ENCODE assay signal across 27 cellular contexts in the genomic region with DNA sequence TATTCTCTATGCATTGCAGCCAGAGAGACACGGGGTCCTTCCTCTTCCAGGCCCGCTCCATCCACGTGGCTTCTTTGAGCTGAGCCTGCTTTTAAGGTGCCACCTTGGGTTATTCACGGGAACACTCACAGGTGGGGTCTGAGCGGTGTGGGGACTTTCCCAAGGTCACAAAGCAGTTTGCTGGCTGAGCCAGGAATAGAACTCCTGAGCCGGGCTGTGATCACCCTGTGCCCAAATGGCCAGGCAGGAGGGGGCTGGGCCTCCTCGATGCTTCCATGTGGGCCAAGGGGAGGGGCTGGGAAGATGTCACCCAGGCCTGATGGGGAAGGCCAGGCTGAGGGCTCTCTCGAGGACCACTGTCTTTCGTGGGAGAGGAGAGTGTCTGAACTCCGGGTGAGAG. TPM values are rescaled to one million over a fixed set of nuclear protein-coding genes. Genes with fewer than 3 reads are reported as not detected.
DNase-seq lines count a peak whose midpoint lies in the region; ATAC-seq and TF ChIP-seq lines count a peak whose summit lies in the region.
"Had no signal": no experiment of that assay in that cellular context is flagged by ENCODE, and none has a peak within 500 bp of the region (broad histone marks: within the 10 kb centered on the region; RNA-seq: fewer than 3 reads in every experiment).

No MANE protein-coding gene starts in this region.

- no peak for TF ChIP-seq CTCF in OCI-LY7 (conservative IDR thresholded peaks at IDR 0.05; ENCODE audit: low read length)
- TF ChIP-seq CTCF in chondrocyte (IDR thresholded peaks at IDR 0.05), result no peak
- TF ChIP-seq CTCF in gastrocnemius medialis (IDR thresholded peaks at IDR 0.05 in 4 of 5, conservative IDR thresholded peaks at IDR 0.05 in 1 of 5), result no peak

- H2BK5ac ChIP-seq in mesenchymal stem cell (ENCODE audit: low read depth, low read length, poor library complexity, severe bottlenecking), result no peak overlapping the region

- no peak overlapping the region for H2BK120ac ChIP-seq in mesenchymal stem cell (ENCODE audit: low read depth, low read length)

- H3K23ac ChIP-seq in mesenchymal stem cell (ENCODE audit: low read length in 2 of 2), result no peak overlapping the region

- in situ Hi-C loops in gastrocnemius medialis (cut with MboI; ENCODE audit: low sequenced_read_pairs in 4 of 4), result loop anchor here in 3 of 4 donors (10.0 kb wide), 1 partner anchor 185 kb away; no protein-coding TSS in a partner anchor

- H3K9me2 ChIP-seq in OCI-LY7 (ENCODE audit: insufficient read depth, low read length), result no peaks in the 10 kb centered on the region

- H3K9ac ChIP-seq in mesenchymal stem cell (ENCODE audit: low read length), result no peak overlapping the region
- H3K9ac ChIP-seq in stomach smooth muscle (ENCODE audit: low read length in 2 of 2), result peak overlapping the region in 1 of 2 donors; percentile 33

- H3K27ac Mint-ChIP-seq in chondrocyte (ENCODE audit: unreplicated experiment), result no peak overlapping the region
- H3K27ac Mint-ChIP-seq: activated CD4-positive, alpha-beta memory T cell treated with anti-CD3 and anti-CD28 coated beads, Interleukin-2, amount 10 ng/mL, durations not matched to agents 7 days and 5 days; naive thymus-derived CD4-positive, alpha-beta T cell had no signal

- TF ChIP-seq POLR2A in gastrocnemius medialis (IDR thresholded peaks at IDR 0.05), result no peak

- H3K9me3 ChIP-seq in OCI-LY7 (ENCODE audit: low read length), result no peaks in the 10 kb centered on the region
- H3K9me3 ChIP-seq in mesenchymal stem cell (ENCODE audit: control insufficient read depth, low read length), result no peaks in the 10 kb centered on the region
- H3K9me3 ChIP-seq in stomach smooth muscle (ENCODE audit: control insufficient read depth in 2 of 2, low read length in 2 of 2), result no peaks in the 10 kb centered on the region
- no peaks in the 10 kb centered on the region for H3K9me3 ChIP-seq in gastrocnemius medialis
- H3K9me3 ChIP-seq: heart right ventricle, MG63, ovary had no signal

- H2BK15ac ChIP-seq in mesenchymal stem cell (ENCODE audit: low read depth, poor library complexity, severe bottlenecking), result no peak overlapping the region

- H3K4me3 ChIP-seq in OCI-LY7 (ENCODE audit: low read depth, low read length, poor library complexity, severe bottlenecking), result no peak overlapping the region
- H3K4me3 ChIP-seq in mesenchymal stem cell (ENCODE audit: insufficient read depth in 1 of 2, low read depth in 1 of 2, low read length in 2 of 2), result no peak overlapping the region
- H3K4me3 ChIP-seq in stomach smooth muscle (ENCODE audit: low read length in 2 of 2), result no peak overlapping the region
- H3K4me3 ChIP-seq in gastrocnemius medialis, result no peak overlapping the region
- H3K4me3 ChIP-seq: heart right ventricle, MG63, ovary had no signal

- no peak overlapping the region for H2AK5ac ChIP-seq in mesenchymal stem cell (ENCODE audit: low read length, severe bottlenecking)

- H4K20me1 ChIP-seq in OCI-LY7 (ENCODE audit: insufficient read depth, low read length), result no peaks in the 10 kb centered on the region

- H2AFZ ChIP-seq in OCI-LY7 (ENCODE audit: low read length) (no peak overlapping the region), mesenchymal stem cell (ENCODE audit: low read depth, low read length) (no peak overlapping the region)

- 54% methylated on average over 7 of the region's 10 CpGs for WGBS in mesenchymal stem cell

- peaks cover 35% of the 10 kb centered on the region for H3K79me1 ChIP-seq in mesenchymal stem cell (replicated peaks; ENCODE audit: low read length, poor library complexity, severe bottlenecking)

- H3K18ac ChIP-seq in mesenchymal stem cell (ENCODE audit: low read depth in 1 of 2, low read length in 2 of 2), result peak overlapping the region in 1 of 2 experiments; percentile 76

- peak overlapping the region in 1 of 2 experiments; percentile 90 for H3K14ac ChIP-seq in mesenchymal stem cell (ENCODE audit: low read length in 2 of 2)

- H3K27ac ChIP-seq in OCI-LY7 (ENCODE audit: low read depth, low read length, poor library complexity, severe bottlenecking) (no peak overlapping the region), mesenchymal stem cell (ENCODE audit: low read length, poor library complexity, severe bottlenecking) (no peak overlapping the region), stomach smooth muscle (ENCODE audit: low read length) (peak overlapping the region; percentile 49), gastrocnemius medialis (no peak overlapping the region)
- H3K27ac ChIP-seq: 22Rv1, heart right ventricle, ovary had no signal

- intact Hi-C loops in OCI-LY7 (cut with micrococcal nuclease; ENCODE audit: unreplicated experiment), result no loop called here
- intact Hi-C loops in gastrocnemius medialis (cut with DNase I; ENCODE audit: low total_unique reads), result no loop called here

- H2BK12ac ChIP-seq in mesenchymal stem cell (ENCODE audit: low read length in 2 of 2), result peak overlapping the region in 1 of 2 experiments; percentile 42

- H3K79me2 ChIP-seq in OCI-LY7 (ENCODE audit: insufficient read depth, low read depth, low read length), result no peaks in the 10 kb centered on the region

- DNase-seq in DMS53 (lab: John Stamatoyannopoulos, UW), result peak; percentile 25
- DNase-seq in DMS53 treated with DMSO at 0.1 percent for 48 hours (lab: John Stamatoyannopoulos, UW; ENCODE audit: unreplicated experiment), result no peak
- DNase-seq in OCI-LY7 (ENCODE audit: low spot score), result no peak
- DNase-seq in mesenchymal stem cell, result no peak
- no peak for DNase-seq in NCI-H2227 treated with DMSO at 0.1 percent for 48 hours (lab: John Stamatoyannopoulos, UW)
- no peak for DNase-seq in chondrocyte (ENCODE audit: low spot score)
- no peak for DNase-seq in gastrocnemius medialis
- DNase-seq: activated CD4-positive, alpha-beta memory T cell treated with anti-CD3 and anti-CD28 coated beads, Interleukin-2, amount 10 ng/mL, durations not matched to agents 7 days and 5 days; activated CD4-positive, CD25-positive, alpha-beta regulatory T cell; DMS79; effector CD8-positive, alpha-beta T cell; heart right ventricle; MG63; naive thymus-derived CD4-positive, alpha-beta T cell; NCI-H1417; NCI-H2081 treated with DMSO at 0.1 percent for 48 hours; NCI-H446 treated with DMSO at 0.1 percent for 48 hours; ovary; PC-3; right cardiac atrium; SIG-M5; stimulated activated CD4-positive, alpha-beta T cell treated with anti-CD3 and anti-CD28 coated beads, Interleukin-4, amount 100 ng/mL, for 24 hours; stimulated activated naive CD8-positive, alpha-beta T cell treated with anti-CD3 and anti-CD28 coated beads, Interleukin-15, Interleukin-2, amounts not matched to agents 100 U/mL and 50 U/mL, for 24 hours; SW 1271 had no signal

- POLR2A ChIA-PET in OCI-LY7 (lab: Charles Lee), result interaction anchor here (1.4 kb wide), 1 partner anchor 42 kb away, joined by 5 read pairs; no protein-coding TSS in a partner anchor

- no peak overlapping the region for H4K91ac ChIP-seq in mesenchymal stem cell (ENCODE audit: low read length)

- H3K36me3 ChIP-seq in OCI-LY7 (ENCODE audit: insufficient read depth, low read length), result no peaks in the 10 kb centered on the region
- H3K36me3 ChIP-seq in mesenchymal stem cell (ENCODE audit: control insufficient read depth in 1 of 2, insufficient read depth in 2 of 2, low read depth in 1 of 2, low read length in 2 of 2), result peaks cover 0 to 7% of the 10 kb centered on the region in 2 experiments
- H3K36me3 ChIP-seq in stomach smooth muscle (ENCODE audit: control insufficient read depth in 2 of 2, insufficient read depth in 2 of 2, low read length in 2 of 2), result no peaks in the 10 kb centered on the region
- no peaks in the 10 kb centered on the region for H3K36me3 ChIP-seq in gastrocnemius medialis
- H3K36me3 ChIP-seq: heart right ventricle, MG63, ovary had no signal

- no peaks in the 10 kb centered on the region for H3K27me3 Mint-ChIP-seq in chondrocyte (ENCODE audit: low read depth)
- H3K27me3 Mint-ChIP-seq: activated CD4-positive, alpha-beta memory T cell treated with anti-CD3 and anti-CD28 coated beads, Interleukin-2, amount 10 ng/mL, durations not matched to agents 7 days and 5 days; memory B cell; naive thymus-derived CD4-positive, alpha-beta T cell had no signal

- H3K9me3 Mint-ChIP-seq in chondrocyte (ENCODE audit: low read depth), result no peaks in the 10 kb centered on the region
- H3K9me3 Mint-ChIP-seq: activated CD4-positive, alpha-beta memory T cell treated with anti-CD3 and anti-CD28 coated beads, Interleukin-2, amount 10 ng/mL, durations not matched to agents 7 days and 5 days; memory B cell had no signal

- H3K4ac ChIP-seq in mesenchymal stem cell (ENCODE audit: low read depth in 1 of 2, low read length in 2 of 2), result no peak overlapping the region

- H4K8ac ChIP-seq in mesenchymal stem cell (ENCODE audit: low read length), result peak overlapping the region; percentile 8

- no peaks in the 10 kb centered on the region for H3K36me3 Mint-ChIP-seq in chondrocyte (ENCODE audit: low read depth)

- peaks cover 32% of the 10 kb centered on the region for H3K4me1 ChIP-seq in OCI-LY7 (ENCODE audit: insufficient read depth, low read length, poor library complexity, severe bottlenecking)
- peaks cover 35% of the 10 kb centered on the region for H3K4me1 ChIP-seq in mesenchymal stem cell (ENCODE audit: control insufficient read depth, insufficient read depth, low read depth, low read length)
- peaks cover 44% of the 10 kb centered on the region for H3K4me1 ChIP-seq in stomach smooth muscle (ENCODE audit: control insufficient read depth, insufficient read depth, low read length)
- H3K4me1 ChIP-seq in gastrocnemius medialis, result peaks cover 7 to 19% of the 10 kb centered on the region in 2 donors

- H3K27me3 ChIP-seq in mesenchymal stem cell (ENCODE audit: control insufficient read depth in 1 of 2, insufficient read depth in 1 of 2, low read length in 2 of 2), result no peaks in the 10 kb centered on the region
- no peaks in the 10 kb centered on the region for H3K27me3 ChIP-seq in stomach smooth muscle (ENCODE audit: control insufficient read depth in 1 of 2, insufficient read depth in 2 of 2, low read length in 2 of 2)
- H3K27me3 ChIP-seq in gastrocnemius medialis, result no peaks in the 10 kb centered on the region
- H3K27me3 ChIP-seq: heart right ventricle, MG63, ovary had no signal

- H3K4me1 Mint-ChIP-seq in chondrocyte (ENCODE audit: low read depth), result peaks cover 13% of the 10 kb centered on the region
- H3K4me1 Mint-ChIP-seq: activated CD4-positive, alpha-beta memory T cell treated with anti-CD3 and anti-CD28 coated beads, Interleukin-2, amount 10 ng/mL, durations not matched to agents 7 days and 5 days had no signal

- H3K4me3 Mint-ChIP-seq in chondrocyte (ENCODE audit: unreplicated experiment), result no peak overlapping the region
- H3K4me3 Mint-ChIP-seq: activated CD4-positive, alpha-beta memory T cell treated with anti-CD3 and anti-CD28 coated beads, Interleukin-2, amount 10 ng/mL, durations not matched to agents 7 days and 5 days; memory B cell; naive thymus-derived CD4-positive, alpha-beta T cell had no signal

- ATAC-seq in gastrocnemius medialis, result no peak
- ATAC-seq: naive thymus-derived CD4-positive, alpha-beta T cell; PC-3; stimulated activated naive CD8-positive, alpha-beta T cell treated with anti-CD3 and anti-CD28 coated beads, Interleukin-15, Interleukin-2, amounts not matched to agents 100 U/mL and 50 U/mL, for 24 hours had no signal

- no TSS peak for BruUV-seq in OCI-LY7 (replicated peaks; lab: Mats Ljungman, UMichigan)

- CTCF ChIA-PET in OCI-LY7 (lab: Charles Lee; ENCODE audit: unreplicated experiment), result no interaction called here

- H3K4me2 ChIP-seq in OCI-LY7 (ENCODE audit: low read length) (peak overlapping the region; percentile 58), mesenchymal stem cell (ENCODE audit: low read length, poor library complexity, severe bottlenecking) (no peak overlapping the region)

RNA-seq across cellular contexts. Expression of gene GSE1, which starts 13.0 kb away (rescaled TPM):
- 30.9 and 32.4 TPM in 2 replicates for total RNA-seq in OCI-LY7 (2014; rRNA removed; shearing (Covaris generic))
- total RNA-seq in OCI-LY7 (2022) (56.2 and 66.6 TPM in 2 replicates), chondrocyte (22.6 to 37.1 TPM (median 24.0 TPM) in 3 replicates), gastrocnemius medialis (10 to 100 TPM; 45.1 to 89.3 (median 71.3) TPM)
- 39.2 TPM for polyA plus RNA-seq in mesenchymal stem cell (2013, experiment 1 of 2)
- 38.5 TPM for polyA plus RNA-seq in mesenchymal stem cell (2013, experiment 2 of 2)
